ENCODE assay signal across 15 cellular contexts in genomic region chr22:24542641-24543040, GRCh38. TPM values are rescaled to one million over a fixed set of nuclear protein-coding genes. Genes with fewer than 3 reads are reported as not detected.
A peak's percentile ranks its signal among the peaks of the same experiment; 100 is the strongest.
DNase-seq lines count a peak whose midpoint lies in the region; FAIRE-seq and TF ChIP-seq lines count a peak whose summit lies in the region.
"Had no signal": no experiment of that assay in that cellular context is flagged by ENCODE, and none has a peak within 500 bp of the region (broad histone marks: within the 10 kb centered on the region; RNA-seq: fewer than 3 reads in every experiment).

No MANE protein-coding gene starts in this region.

- no peaks in the 10 kb centered on the region for H3K4me1 ChIP-seq in small intestine (ENCODE audit: control insufficient read depth in 2 of 2, insufficient read depth in 1 of 2, low read depth in 1 of 2, low read length in 1 of 2)

- no peaks in the 10 kb centered on the region for H3K9me3 ChIP-seq in small intestine (ENCODE audit: control insufficient read depth, low read depth)

- TF ChIP-seq CTCF in LNCaP clone FGC (IDR thresholded peaks at IDR 0.05; ENCODE audit: control insufficient read depth, extremely low read depth, insufficient read depth) (no peak), chondrocyte (IDR thresholded peaks at IDR 0.05) (no peak)

- no peaks in the 10 kb centered on the region for H3K9me3 Mint-ChIP-seq in chondrocyte (ENCODE audit: low read depth)
- H3K9me3 Mint-ChIP-seq: activated naive CD4-positive, alpha-beta T cell treated with anti-CD3 and anti-CD28 coated beads, Interleukin-2, amount 50 U/mL, for 72 hours; stimulated activated naive CD8-positive, alpha-beta T cell treated with anti-CD3 and anti-CD28 coated beads, Interleukin-15, amount 100 ng/mL, for 72 hours had no signal

- H3K27ac ChIP-seq in small intestine (ENCODE audit: low read depth in 1 of 2, low read length in 1 of 2), result no peak overlapping the region

- H3K27me3 Mint-ChIP-seq in chondrocyte (ENCODE audit: low read depth), result no peaks in the 10 kb centered on the region
- H3K27me3 Mint-ChIP-seq: stimulated activated naive CD8-positive, alpha-beta T cell treated with anti-CD3 and anti-CD28 coated beads, Interleukin-15, amount 100 ng/mL, for 72 hours had no signal

- no peak for FAIRE-seq in small intestine (lab: Jason Lieb, UNC)
- FAIRE-seq: D721Med, islet of Langerhans had no signal

- WGBS in small intestine, 3 donors, result 50 to 79% (median 62%) methylated on average over 9 of the region's 9 CpGs

- peak; percentile 62 for DNase-seq in LNCaP clone FGC (ENCODE audit: low read depth)
- peak; percentile 80 for DNase-seq in cardiac septum (ENCODE audit: low spot score)
- DNase-seq in mucosa of gallbladder (ENCODE audit: low spot score), result peak; percentile 82
- peak; percentile 35 for DNase-seq in superior temporal gyrus (ENCODE audit: extremely low spot score)
- no peak for DNase-seq in chondrocyte (ENCODE audit: low spot score)
- no peak for DNase-seq in small intestine
- DNase-seq in NCI-H2171 (lab: John Stamatoyannopoulos, UW), result no peak
- DNase-seq: activated CD4-positive, alpha-beta T cell treated with anti-CD3 and anti-CD28 coated beads, Interleukin-2, amount 50 U/mL, for 4 hours; NCI-H2029 treated with DMSO at 0.1 percent for 48 hours; NCI-H526 treated with DMSO at 0.1 percent for 48 hours; OCI-M1; stimulated activated naive CD8-positive, alpha-beta T cell treated with anti-CD3 and anti-CD28 coated beads, Interleukin-15, amount 100 ng/mL, for 72 hours had no signal

- H3K27ac Mint-ChIP-seq in chondrocyte (ENCODE audit: unreplicated experiment), result no peak overlapping the region

- no peaks in the 10 kb centered on the region for H3K27me3 ChIP-seq in small intestine (ENCODE audit: control insufficient read depth in 2 of 2, insufficient read depth in 2 of 2, low read length in 2 of 2)

- H3K4me3 ChIP-seq in LNCaP clone FGC (ENCODE audit: low read depth, low read length) (no peak overlapping the region), small intestine (ENCODE audit: low read depth in 1 of 2, low read length in 2 of 2) (no peak overlapping the region)

- H3K4me1 Mint-ChIP-seq in chondrocyte (ENCODE audit: low read depth), result peaks cover 20% of the 10 kb centered on the region

- intact Hi-C loops in cardiac septum (cut with DNase I), result no loop called here

- H3K4me3 Mint-ChIP-seq in chondrocyte (ENCODE audit: unreplicated experiment), result no peak overlapping the region
- H3K4me3 Mint-ChIP-seq: stimulated activated naive CD8-positive, alpha-beta T cell treated with anti-CD3 and anti-CD28 coated beads, Interleukin-15, amount 100 ng/mL, for 72 hours had no signal

- H3K36me3 ChIP-seq in small intestine (ENCODE audit: control insufficient read depth in 2 of 2, insufficient read depth in 2 of 2, low read length in 2 of 2), result peaks cover 37 to 49% of the 10 kb centered on the region in 2 donors

- H3K36me3 Mint-ChIP-seq in chondrocyte (ENCODE audit: low read depth), result peaks cover 20% of the 10 kb centered on the region

RNA-seq across cellular contexts. Expression of gene GUCD1, which starts 12.3 kb away (rescaled TPM):
- 97.4 TPM for total RNA-seq in cardiac septum
- total RNA-seq in mucosa of gallbladder, result 201 TPM
- total RNA-seq in chondrocyte, result 77.3 to 84.7 TPM (median 77.9 TPM) in 3 replicates
- 100 to 1,000 TPM; 147 to 494 (median 469) TPM for polyA plus RNA-seq in small intestine

RNA-seq across cellular contexts. Expression of gene SNRPD3, which starts 13.2 kb away (rescaled TPM):
- 62.9 TPM for total RNA-seq in cardiac septum
- total RNA-seq in mucosa of gallbladder, result 98.3 TPM
- total RNA-seq in chondrocyte, result 59.3 to 84.8 TPM (median 63.9 TPM) in 3 replicates
- polyA plus RNA-seq in small intestine, result 100 to 1,000 TPM; 150 to 162 (median 156) TPM

RNA-seq across cellular contexts. Expression of gene UPB1, which starts 47.5 kb away (rescaled TPM):
- 0.67 TPM for total RNA-seq in cardiac septum
- total RNA-seq in mucosa of gallbladder, result 0.83 TPM
- 0.15 to 0.31 TPM (median 0.18 TPM) in 3 replicates for total RNA-seq in chondrocyte
- polyA plus RNA-seq in small intestine, result 1 to 10 TPM in 2 of 3 donors, under 1 TPM in 1; 0.12 to 4.3 (median 1.8) TPM

RNA-seq across cellular contexts. Expression of gene LRRC75B, which starts 50.2 kb away (rescaled TPM):
- total RNA-seq in cardiac septum, result 4.2 TPM
- total RNA-seq in mucosa of gallbladder, result 49.4 TPM
- 5.6 to 13.0 TPM (median 8.6 TPM) in 3 replicates for total RNA-seq in chondrocyte
- polyA plus RNA-seq in small intestine, result 100 to 1,000 TPM in 2 of 3 donors, 10 to 100 TPM in 1; 15.5 to 123 (median 112) TPM

Comparison
In these comparisons a context has a peak if more than half of its experiments do, and no peak if none do; other contexts are left out.
1. DNase-seq: peak in LNCaP clone FGC (single experiment), cardiac septum (single experiment), mucosa of gallbladder (single experiment) and superior temporal gyrus (single experiment); none in chondrocyte (single experiment), small intestine (single experiment) and NCI-H2171 (single experiment).